ENCODE assay signal across 5 cellular contexts in genomic region chr2:18898271-18898670, GRCh38.
"Had no signal": no experiment of that assay in that cellular context is flagged by ENCODE, and none has a peak within 500 bp of the region (broad histone marks: within the 10 kb centered on the region; RNA-seq: fewer than 3 reads in every experiment).

No MANE protein-coding gene starts in this region.

- H3K27ac ChIP-seq: HL-60 had no signal

- H3K36me3 ChIP-seq: HAP-1 had no signal

- H3K4me1 ChIP-seq: HAP-1 had no signal

- H3K4me2 ChIP-seq: GM23338 had no signal

- H2AFZ ChIP-seq: GM23338 had no signal

- DNase-seq: H7, HFFc6 had no signal

- H3K4me3 ChIP-seq: GM23338, HAP-1 had no signal

- H3K9me3 ChIP-seq: HAP-1 had no signal
